ENCODE assay signal across 26 cellular contexts in the genomic region with DNA sequence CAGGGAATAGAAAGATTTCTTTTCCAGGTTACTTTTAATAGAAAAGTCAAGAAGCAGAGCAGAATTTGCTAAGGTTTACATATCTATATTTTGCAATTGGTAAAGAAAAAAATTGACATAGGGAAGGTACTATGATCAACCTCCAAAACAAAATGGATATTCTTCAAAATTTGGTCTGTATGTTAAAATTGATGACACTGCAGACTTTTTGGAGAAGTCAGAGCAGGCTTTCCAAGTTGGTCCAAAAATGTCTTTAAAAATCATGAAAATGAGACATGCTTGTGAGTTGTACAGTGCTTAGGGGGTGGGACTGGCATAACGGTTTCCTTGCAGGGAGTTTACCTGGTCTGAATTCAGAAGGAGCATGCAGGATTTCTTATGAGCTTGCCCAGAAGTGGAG.
"Had no signal": no experiment of that assay in that cellular context is flagged by ENCODE, and none has a peak within 500 bp of the region (broad histone marks: within the 10 kb centered on the region; RNA-seq: fewer than 3 reads in every experiment).

No MANE protein-coding gene starts in this region.

- H3K4me3 ChIP-seq: stomach, suprapubic skin, testis, thoracic aorta, thyroid gland, tibial artery, tibial nerve, transverse colon, upper lobe of left lung, upper lobe of right lung, uterus, vagina had no signal

- ATAC-seq: stimulated activated effector memory CD8-positive, alpha-beta T cell treated with anti-CD3 and anti-CD28 coated beads, Interleukin-12 subunit alpha, Interleukin-12 subunit beta, amount 100 ng/mL, for 72 hours; stimulated activated naive B cell treated with anti-CD40 and anti-IgM and Interleukin-4, amounts not matched to agents 10 μg/mL and 1 μg/mL and 100 μg/mL, for 72 hours; stimulated activated naive CD8-positive, alpha-beta T cell treated with anti-CD3 and anti-CD28 coated beads, Interleukin-15, amount 100 ng/mL, for 72 hours; stimulated activated naive CD8-positive, alpha-beta T cell treated with anti-CD3 and anti-CD28 coated beads, Interleukin-15, Interleukin-2, amounts not matched to agents 100 U/mL and 50 U/mL, for 24 hours; upper lobe of right lung had no signal

- H3K27ac ChIP-seq: stomach, suprapubic skin, testis, thoracic aorta, thyroid gland, tibial artery, tibial nerve, transverse colon, upper lobe of left lung, upper lobe of right lung, uterus, vagina had no signal

- DNase-seq: stimulated activated CD4-positive, alpha-beta T cell treated with anti-CD3 and anti-CD28 coated beads, Interleukin-2, amount 100 ng/mL, for 48 hours; stimulated activated CD4-positive, alpha-beta T cell treated with anti-CD3 and anti-CD28 coated beads, Interleukin-4, amount 100 ng/mL, for 1 hour; stimulated activated CD4-positive, alpha-beta T cell treated with anti-CD3 and anti-CD28 coated beads, Interleukin-4, amount 100 ng/mL, for 24 hours; stimulated activated CD4-positive, alpha-beta T cell treated with anti-CD3 and anti-CD28 coated beads, Interleukin-4, amount 100 ng/mL, for 4 hours; stimulated activated CD8-positive, alpha-beta memory T cell treated with anti-CD3 and anti-CD28 coated beads, Interleukin-4, amount 100 ng/mL, for 48 hours; stimulated activated naive B cell treated with anti-CD40 and anti-IgM and Interleukin-4, amounts not matched to agents 10 μg/mL and 1 μg/mL and 100 μg/mL, for 72 hours; stimulated activated naive CD4-positive, alpha-beta T cell; stimulated activated naive CD4-positive, alpha-beta T cell treated with Interleukin-2 at 50 U/mL for 16 hours; stimulated activated naive CD8-positive, alpha-beta T cell treated with anti-CD3 and anti-CD28 coated beads, Interleukin-15, amount 100 ng/mL, for 72 hours; stimulated activated naive CD8-positive, alpha-beta T cell treated with anti-CD3 and anti-CD28 coated beads, Interleukin-15, Interleukin-2, amounts not matched to agents 100 U/mL and 50 U/mL, for 24 hours; stomach; substantia nigra; testis; thyroid gland; tibial artery; transverse colon; trophoblast cell; upper lobe of left lung; upper lobe of right lung; uterus had no signal

- H3K27me3 ChIP-seq: stomach, suprapubic skin, testis, thyroid gland, tibial artery, tibial nerve, transverse colon, upper lobe of left lung, upper lobe of right lung, uterus, vagina had no signal

- H3K36me3 ChIP-seq: stomach, suprapubic skin, thoracic aorta, thyroid gland, tibial artery, tibial nerve, transverse colon, upper lobe of left lung, upper lobe of right lung, uterus, vagina had no signal

- H3K9me3 ChIP-seq: stomach, suprapubic skin, testis, thoracic aorta, thyroid gland, tibial artery, tibial nerve, transverse colon, upper lobe of left lung, upper lobe of right lung, uterus, vagina had no signal

- FAIRE-seq: urothelium cell line had no signal

- H3K4me1 ChIP-seq: stomach, suprapubic skin, testis, thyroid gland, tibial nerve, transverse colon, upper lobe of left lung, upper lobe of right lung, uterus, vagina had no signal
